ENCODE assay signal across 1 cellular context in genomic region chr1:35930593-35931423, GRCh38.
TF ChIP-seq lines count a peak whose summit lies in the region.

Gene AGO3 (plus strand): TSS chr1:35931105. CDS start chr1:35931427, 322 bp downstream.

TF ChIP-seq in HEK293, 187 proteins besides CTCF, POLR2A, EP300 and RAD21 (continued from another document and continues in another):
- peak; percentile 41; the same call in 1 of the 2 replicates for TF ChIP-seq ZBTB10 (tag by site-specific recombination; IDR thresholded peaks at IDR 0.05)
- TF ChIP-seq ELK4 (IDR thresholded peaks at IDR 0.05; ENCODE audit: borderline replicate concordance, low read depth, low read length) = peak; percentile 35; the same call in 1 of the 2 replicates
- TF ChIP-seq ZEB2 (tag by site-specific recombination; IDR thresholded peaks at IDR 0.05) = peak; percentile 62
- TF ChIP-seq KLF1 (tag by site-specific recombination; IDR thresholded peaks at IDR 0.05) = peak; percentile 70
- peak; percentile 89 for TF ChIP-seq SP3 (tag by site-specific recombination; IDR thresholded peaks at IDR 0.05)
- peak; percentile 72; the same call in 1 of the 2 replicates for TF ChIP-seq ZNF324 (tag by site-specific recombination; IDR thresholded peaks at IDR 0.05)
- no peak for TF ChIP-seq ZNF529 (tag by site-specific recombination; IDR thresholded peaks at IDR 0.05; ENCODE audit: insufficient replicate concordance)
- no peak for TF ChIP-seq ZSCAN23 (tag by site-specific recombination; IDR thresholded peaks at IDR 0.05)
- TF ChIP-seq ZBTB11 (tag by site-specific recombination; conservative IDR thresholded peaks at IDR 0.05; ENCODE audit: low read depth) = peak; percentile 99
- TF ChIP-seq ZNF830 (tag by site-specific recombination; IDR thresholded peaks at IDR 0.05; ENCODE audit: low read depth) = no peak
- peak; percentile 56 for TF ChIP-seq ZNF341 (tag by site-specific recombination; IDR thresholded peaks at IDR 0.05; ENCODE audit: low read depth)
- 0 out of 2 replicates have a peak, but pooled peaks have one; percentile 17 for TF ChIP-seq OVOL3 (tag by site-specific recombination; IDR thresholded peaks at IDR 0.05)
- no peak for TF ChIP-seq ZNF530 (tag by site-specific recombination; IDR thresholded peaks at IDR 0.05; ENCODE audit: low read depth)
- TF ChIP-seq ZNF645 (tag by site-specific recombination; IDR thresholded peaks at IDR 0.05) = no peak
- TF ChIP-seq PRDM1 (tag by site-specific recombination; IDR thresholded peaks at IDR 0.05) = peak; percentile 55; the same call in 1 of the 2 replicates
- TF ChIP-seq ZNF23 (tag by site-specific recombination; IDR thresholded peaks at IDR 0.05; ENCODE audit: borderline replicate concordance) = no peak
- peak; percentile 5; the same call in 1 of the 2 replicates for TF ChIP-seq ZNF600 (tag by site-specific recombination; IDR thresholded peaks at IDR 0.05)
- TF ChIP-seq ZNF521 (tag by site-specific recombination; IDR thresholded peaks at IDR 0.05) = no peak
- TF ChIP-seq REPIN1 (tag by site-specific recombination; IDR thresholded peaks at IDR 0.05; ENCODE audit: low read depth) = 0 out of 2 replicates have a peak, but pooled peaks have one; percentile 75
- TF ChIP-seq ZBTB20 (tag by site-specific recombination; IDR thresholded peaks at IDR 0.05) = peak; percentile 22; the same call in 1 of the 2 replicates
- no peak for TF ChIP-seq ZNF274 (IDR thresholded peaks at IDR 0.05; ENCODE audit: low read length)
- no peak for TF ChIP-seq ZNF274 (tag by site-specific recombination; IDR thresholded peaks at IDR 0.05; ENCODE audit: borderline replicate concordance)
- peak; percentile 73 for TF ChIP-seq INSM2 (tag by site-specific recombination; IDR thresholded peaks at IDR 0.05)
- TF ChIP-seq PATZ1 (tag by site-specific recombination; IDR thresholded peaks at IDR 0.05) = peak; percentile 50
- no peak for TF ChIP-seq ZNF580 (tag by site-specific recombination; IDR thresholded peaks at IDR 0.05)
- peak; percentile 75 for TF ChIP-seq MZF1 (tag by site-specific recombination; IDR thresholded peaks at IDR 0.05; ENCODE audit: borderline replicate concordance)
- TF ChIP-seq ZNF391 (tag by site-specific recombination; IDR thresholded peaks at IDR 0.05; ENCODE audit: borderline replicate concordance, low read depth) = peak; percentile 37; the same call in 1 of the 2 replicates
- no peak; the same call in 1 of the 2 replicates for TF ChIP-seq ZNF518A (tag by site-specific recombination; conservative IDR thresholded peaks at IDR 0.05; ENCODE audit: low read depth)
- TF ChIP-seq IKZF3 (tag by site-specific recombination; IDR thresholded peaks at IDR 0.05) = peak; percentile 3; the same call in 1 of the 2 replicates
- TF ChIP-seq SP2 (tag by site-specific recombination; IDR thresholded peaks at IDR 0.05) = peak; percentile 71
- peak; percentile 28; the same call in 1 of the 2 replicates for TF ChIP-seq ZNF692 (tag by site-specific recombination; IDR thresholded peaks at IDR 0.05)
- TF ChIP-seq ZNF561 (tag by site-specific recombination; IDR thresholded peaks at IDR 0.05; ENCODE audit: borderline replicate concordance) = peak; percentile 93; the same call in 1 of the 2 replicates
- TF ChIP-seq ZSCAN5A (tag by site-specific recombination; IDR thresholded peaks at IDR 0.05) = peak; percentile 94
- no peak for TF ChIP-seq ZNF654 (tag by site-specific recombination; IDR thresholded peaks at IDR 0.05; ENCODE audit: low read depth)
- 0 out of 2 replicates have a peak, but pooled peaks have one; percentile 11 for TF ChIP-seq MYNN (tag by site-specific recombination; IDR thresholded peaks at IDR 0.05; ENCODE audit: borderline replicate concordance)
- 0 out of 2 replicates have a peak, but pooled peaks have one; percentile 23 for TF ChIP-seq SCRT2 (tag by site-specific recombination; IDR thresholded peaks at IDR 0.05)
